ENCODE assay signal across 8 cellular contexts in genomic region chr7:106022193-106022821, GRCh38. TPM values are rescaled to one million over a fixed set of nuclear protein-coding genes. Genes with fewer than 3 reads are reported as not detected.
DNase-seq lines count a peak whose midpoint lies in the region; ATAC-seq, FAIRE-seq and TF ChIP-seq lines count a peak whose summit lies in the region.

No MANE protein-coding gene starts in this region.

- DNase-seq in CD8-positive, alpha-beta T cell: peak; percentile 62 to 93 (median 80)
- DNase-seq in Peyer's patch (peak in 2 of 3 donors; percentile 76 to 85), ecto neural progenitor cell (ENCODE audit: low spot score) (no peak), HT-29 (ENCODE audit: low spot score) (no peak), GM19239 (ENCODE audit: insufficient read length, low spot score) (no peak)
- DNase-seq in stimulated activated CD8-positive, alpha-beta memory T cell treated with anti-CD3 and anti-CD28 coated beads, Interleukin-2, amount 100 ng/mL, for 1 hour (ENCODE audit: low read depth in 2 of 2): peak; percentile 42 to 54

- peaks cover 48% of the 10 kb centered on the region for H3K4me1 ChIP-seq in CD8-positive, alpha-beta T cell (ENCODE audit: insufficient read depth, low read length)
- H3K4me1 ChIP-seq in Peyer's patch: peaks cover 0 to 12% (median 2%) of the 10 kb centered on the region in 4 donors

- POLR2A ChIA-PET in CD8-positive, alpha-beta T cell (lab: Charles Lee): interaction anchor here (0.6 to 4.4 kb wide), 21 partner anchors 8 to 491 kb away, joined by 3 to 34 read pairs (median 4); partner anchors contain the start of gene SYPL1

- H3K9me3 Mint-ChIP-seq in CD8-positive, alpha-beta T cell: no peaks in the 10 kb centered on the region
- no peaks in the 10 kb centered on the region for H3K9me3 Mint-ChIP-seq in activated naive CD4-positive, alpha-beta T cell treated with anti-CD3 and anti-CD28 coated beads, Interleukin-2, amount 50 U/mL, for 24 hours

- peak overlapping the region; percentile 95 for H3K27ac Mint-ChIP-seq in CD8-positive, alpha-beta T cell
- H3K27ac Mint-ChIP-seq in activated naive CD4-positive, alpha-beta T cell treated with anti-CD3 and anti-CD28 coated beads, Interleukin-2, amount 50 U/mL, for 24 hours: peak overlapping the region; percentile 48

- H3K27ac ChIP-seq in CD8-positive, alpha-beta T cell (ENCODE audit: low read depth, low read length): peak overlapping the region; percentile 82
- peak overlapping the region in 1 of 4 donors; percentile 55 for H3K27ac ChIP-seq in Peyer's patch

- FAIRE-seq in GM19239 (lab: Jason Lieb, UNC): no peak

- TF ChIP-seq CTCF in CD8-positive, alpha-beta T cell (IDR thresholded peaks at IDR 0.05): no peak
- no peak for TF ChIP-seq CTCF in Peyer's patch (IDR thresholded peaks at IDR 0.05)

- H3K4me3 ChIP-seq in CD8-positive, alpha-beta T cell (ENCODE audit: low read depth, low read length): peak overlapping the region; percentile 11
- H3K4me3 ChIP-seq in Peyer's patch: no peak overlapping the region

- H3K4me1 Mint-ChIP-seq in CD8-positive, alpha-beta T cell (ENCODE audit: low read depth): peaks cover 68% of the 10 kb centered on the region
- H3K4me1 Mint-ChIP-seq in activated naive CD4-positive, alpha-beta T cell treated with anti-CD3 and anti-CD28 coated beads, Interleukin-2, amount 50 U/mL, for 24 hours: peaks cover 93% of the 10 kb centered on the region

- no peaks in the 10 kb centered on the region for H3K27me3 Mint-ChIP-seq in CD8-positive, alpha-beta T cell (ENCODE audit: low read depth)
- H3K27me3 Mint-ChIP-seq in activated naive CD4-positive, alpha-beta T cell treated with anti-CD3 and anti-CD28 coated beads, Interleukin-2, amount 50 U/mL, for 24 hours: no peaks in the 10 kb centered on the region

- H3K36me3 ChIP-seq in CD8-positive, alpha-beta T cell (ENCODE audit: insufficient read depth, low read length): no peaks in the 10 kb centered on the region
- H3K36me3 ChIP-seq in Peyer's patch: no peaks in the 10 kb centered on the region

- no peaks in the 10 kb centered on the region for H3K36me3 Mint-ChIP-seq in CD8-positive, alpha-beta T cell
- no peaks in the 10 kb centered on the region for H3K36me3 Mint-ChIP-seq in activated naive CD4-positive, alpha-beta T cell treated with anti-CD3 and anti-CD28 coated beads, Interleukin-2, amount 50 U/mL, for 24 hours

- intact Hi-C loops in CD8-positive, alpha-beta T cell (cut with DNase I, micrococcal nuclease): loop anchor here (1.0 to 10.0 kb wide), 12 partner anchors 13 to 1078 kb away; partner anchors contain the start of genes ATXN7L1 (in 2 of the 2), NAMPT (in 2 of the 2), RINT1 (in 1 of the 2) and SYPL1 (in 1 of the 2)

- H3K27me3 ChIP-seq in CD8-positive, alpha-beta T cell (ENCODE audit: insufficient read depth, low read length): no peaks in the 10 kb centered on the region
- H3K27me3 ChIP-seq in Peyer's patch: no peaks in the 10 kb centered on the region

- TF ChIP-seq POLR2A in Peyer's patch (IDR thresholded peaks at IDR 0.05): no peak

- peak; percentile 85 for ATAC-seq in CD8-positive, alpha-beta T cell
- ATAC-seq in GM21786 (IDR thresholded peaks at IDR 0.05; ENCODE audit: unreplicated experiment): peak; percentile 78

- CTCF ChIA-PET in CD8-positive, alpha-beta T cell (lab: Charles Lee): interaction anchor here (1.0 to 5.7 kb wide), 11 partner anchors 9 to 370 kb away, joined by 3 to 51 read pairs (median 4); no protein-coding TSS in a partner anchor

- peak overlapping the region; percentile 59 for H3K4me3 Mint-ChIP-seq in CD8-positive, alpha-beta T cell
- H3K4me3 Mint-ChIP-seq in activated naive CD4-positive, alpha-beta T cell treated with anti-CD3 and anti-CD28 coated beads, Interleukin-2, amount 50 U/mL, for 24 hours: peak overlapping the region; percentile 45

- H3K9me3 ChIP-seq in CD8-positive, alpha-beta T cell (ENCODE audit: low read length): no peaks in the 10 kb centered on the region
- no peaks in the 10 kb centered on the region for H3K9me3 ChIP-seq in Peyer's patch

RNA-seq across cellular contexts. Expression of gene CDHR3, which starts 59.2 kb away (rescaled TPM):
- total RNA-seq in CD8-positive, alpha-beta T cell: 1 to 10 TPM; 4.3 to 4.4 TPM
- total RNA-seq in Peyer's patch: 10 to 100 TPM; 20.6 to 82.5 (median 49.7) TPM
- total RNA-seq in HT-29 (2014; rRNA removed; shearing (Covaris generic)): 17.3 and 20.4 TPM in 2 replicates

Comparison
In these comparisons a context has a peak if more than half of its experiments do, and no peak if none do; other contexts are left out.
1. DNase-seq: peak in CD8-positive, alpha-beta T cell (7 of 7), Peyer's patch (2 of 3) and stimulated activated CD8-positive, alpha-beta memory T cell treated with anti-CD3 and anti-CD28 coated beads, Interleukin-2, amount 100 ng/mL, for 1 hour (2 of 2); none in ecto neural progenitor cell (single experiment), HT-29 (single experiment) and GM19239 (single experiment).